Comparison of ENCODE assay signal across 1 cellular context in the genomic region with DNA sequence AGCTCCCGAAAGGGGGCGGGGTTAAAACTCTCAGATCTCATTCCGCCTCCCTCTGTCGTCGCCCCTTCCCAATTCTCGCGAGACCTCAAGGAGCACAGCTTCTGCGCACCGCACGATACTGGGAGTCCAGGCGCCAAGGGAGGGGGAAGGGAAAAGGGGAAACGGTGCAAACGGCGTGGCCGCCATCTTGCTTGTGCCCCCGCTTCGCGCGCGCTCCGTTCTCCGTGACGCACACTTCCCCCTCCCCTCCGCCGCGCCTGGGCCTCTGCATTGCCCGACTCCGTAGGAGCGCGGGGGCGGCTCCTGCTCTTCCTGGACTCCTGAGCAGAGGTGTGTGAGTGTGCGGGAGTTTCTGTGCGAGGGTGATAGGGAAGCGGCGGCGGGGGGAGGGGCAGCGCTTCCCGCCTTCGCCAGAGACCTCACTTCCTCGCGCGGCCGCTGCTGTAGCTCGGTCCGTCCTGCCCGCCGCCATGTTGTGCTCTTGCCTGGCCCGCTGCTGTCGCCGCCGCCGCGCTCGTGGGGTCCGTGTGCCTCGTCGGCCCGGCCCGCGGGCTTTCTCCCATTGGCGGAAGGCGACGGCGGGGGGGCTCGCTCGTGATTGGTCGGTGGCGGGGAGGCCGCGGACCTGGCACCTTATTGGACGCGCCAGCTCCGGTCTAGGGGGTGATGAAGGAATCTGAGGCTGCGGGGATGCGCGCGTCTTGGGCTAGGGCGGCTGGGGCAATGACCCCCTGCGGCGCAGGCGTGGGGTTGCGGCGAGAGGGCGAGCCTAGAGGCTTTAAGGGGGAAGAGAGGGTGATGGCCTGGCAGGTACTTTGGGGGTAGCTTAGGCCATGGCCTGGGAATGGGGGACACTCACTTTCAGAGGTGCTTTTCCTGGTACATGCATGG.
A peak's percentile ranks its signal among the peaks of the same experiment; 100 is the strongest.
TF ChIP-seq lines count a peak whose summit lies in the region.

A gene (plus strand): TSS at position 167 of the 891 bp plus-strand sequence. CDS start 47,140 bp downstream, outside the sequence.

TF ChIP-seq in K562, 482 proteins besides CTCF, POLR2A, EP300 and RAD21 (continued from another document and continues in another):
- TF ChIP-seq ZBTB1 (CRISPR knock-in tag; IDR thresholded peaks at IDR 0.05; ENCODE audit: borderline replicate concordance, low read depth), result peak; percentile 92; the same call in 1 of the 2 replicates
- TF ChIP-seq NBN (IDR thresholded peaks at IDR 0.05; ENCODE audit: low read depth), result peak; percentile 62
- TF ChIP-seq ZNF408 (CRISPR knock-in tag; IDR thresholded peaks at IDR 0.05; ENCODE audit: low read depth), result no peak
- TF ChIP-seq HSF4 (CRISPR knock-in tag; IDR thresholded peaks at IDR 0.05; ENCODE audit: borderline replicate concordance), result peak; percentile 38; the same call in 1 of the 2 replicates
- TF ChIP-seq, protein P1, sequence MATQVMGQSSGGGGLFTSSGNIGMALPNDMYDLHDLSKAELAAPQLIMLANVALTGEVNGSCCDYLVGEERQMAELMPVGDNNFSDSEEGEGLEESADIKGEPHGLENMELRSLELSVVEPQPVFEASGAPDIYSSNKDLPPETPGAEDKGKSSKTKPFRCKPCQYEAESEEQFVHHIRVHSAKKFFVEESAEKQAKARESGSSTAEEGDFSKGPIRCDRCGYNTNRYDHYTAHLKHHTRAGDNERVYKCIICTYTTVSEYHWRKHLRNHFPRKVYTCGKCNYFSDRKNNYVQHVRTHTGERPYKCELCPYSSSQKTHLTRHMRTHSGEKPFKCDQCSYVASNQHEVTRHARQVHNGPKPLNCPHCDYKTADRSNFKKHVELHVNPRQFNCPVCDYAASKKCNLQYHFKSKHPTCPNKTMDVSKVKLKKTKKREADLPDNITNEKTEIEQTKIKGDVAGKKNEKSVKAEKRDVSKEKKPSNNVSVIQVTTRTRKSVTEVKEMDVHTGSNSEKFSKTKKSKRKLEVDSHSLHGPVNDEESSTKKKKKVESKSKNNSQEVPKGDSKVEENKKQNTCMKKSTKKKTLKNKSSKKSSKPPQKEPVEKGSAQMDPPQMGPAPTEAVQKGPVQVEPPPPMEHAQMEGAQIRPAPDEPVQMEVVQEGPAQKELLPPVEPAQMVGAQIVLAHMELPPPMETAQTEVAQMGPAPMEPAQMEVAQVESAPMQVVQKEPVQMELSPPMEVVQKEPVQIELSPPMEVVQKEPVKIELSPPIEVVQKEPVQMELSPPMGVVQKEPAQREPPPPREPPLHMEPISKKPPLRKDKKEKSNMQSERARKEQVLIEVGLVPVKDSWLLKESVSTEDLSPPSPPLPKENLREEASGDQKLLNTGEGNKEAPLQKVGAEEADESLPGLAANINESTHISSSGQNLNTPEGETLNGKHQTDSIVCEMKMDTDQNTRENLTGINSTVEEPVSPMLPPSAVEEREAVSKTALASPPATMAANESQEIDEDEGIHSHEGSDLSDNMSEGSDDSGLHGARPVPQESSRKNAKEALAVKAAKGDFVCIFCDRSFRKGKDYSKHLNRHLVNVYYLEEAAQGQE (CRISPR knock-in tag; IDR thresholded peaks at IDR 0.05; ENCODE audit: low read depth), result peak; percentile 69
- TF ChIP-seq MTF1 (CRISPR knock-in tag; IDR thresholded peaks at IDR 0.05; ENCODE audit: borderline replicate concordance), result peak; percentile 66; the same call in 1 of the 2 replicates
- peak; percentile 55; the same call in 1 of the 2 replicates for TF ChIP-seq ZNF583 (CRISPR knock-in tag; IDR thresholded peaks at IDR 0.05)
- peak; percentile 95 for TF ChIP-seq FOXP1 (CRISPR knock-in tag; IDR thresholded peaks at IDR 0.05)
- peak; percentile 76 for TF ChIP-seq FOSL1 (tag; conservative IDR thresholded peaks at IDR 0.05)
- TF ChIP-seq ZKSCAN1 (IDR thresholded peaks at IDR 0.05; ENCODE audit: low read depth, low read length), result peak; percentile 51; the same call in 1 of the 2 replicates
- TF ChIP-seq TOE1 (IDR thresholded peaks at IDR 0.05; ENCODE audit: borderline replicate concordance), result peak; percentile 77; the same call in 1 of the 2 replicates
- TF ChIP-seq TOE1 (CRISPR knock-in tag; IDR thresholded peaks at IDR 0.05; ENCODE audit: borderline replicate concordance, low read depth), result no peak; the same call in 1 of the 2 replicates
- TF ChIP-seq CBX1 (IDR thresholded peaks at IDR 0.05; ENCODE audit: low read depth), result peak; percentile 97
- TF ChIP-seq ZBTB8A (IDR thresholded peaks at IDR 0.05; ENCODE audit: partially characterized antibody), result no peak
- TF ChIP-seq STAT5B (CRISPR knock-in tag; IDR thresholded peaks at IDR 0.05), result no peak
- TF ChIP-seq MYC (IDR thresholded peaks at IDR 0.05; ENCODE audit: low read depth, low read length), result peak; percentile 95
- TF ChIP-seq MYC (CRISPR knock-in tag; IDR thresholded peaks at IDR 0.05; ENCODE audit: borderline replicate concordance, low read depth), result peak; percentile 92; the same call in 1 of the 2 replicates
- TF ChIP-seq CSDE1 (IDR thresholded peaks at IDR 0.05), result no peak; a peak in 1 of 4 replicates
- TF ChIP-seq, protein P2, sequence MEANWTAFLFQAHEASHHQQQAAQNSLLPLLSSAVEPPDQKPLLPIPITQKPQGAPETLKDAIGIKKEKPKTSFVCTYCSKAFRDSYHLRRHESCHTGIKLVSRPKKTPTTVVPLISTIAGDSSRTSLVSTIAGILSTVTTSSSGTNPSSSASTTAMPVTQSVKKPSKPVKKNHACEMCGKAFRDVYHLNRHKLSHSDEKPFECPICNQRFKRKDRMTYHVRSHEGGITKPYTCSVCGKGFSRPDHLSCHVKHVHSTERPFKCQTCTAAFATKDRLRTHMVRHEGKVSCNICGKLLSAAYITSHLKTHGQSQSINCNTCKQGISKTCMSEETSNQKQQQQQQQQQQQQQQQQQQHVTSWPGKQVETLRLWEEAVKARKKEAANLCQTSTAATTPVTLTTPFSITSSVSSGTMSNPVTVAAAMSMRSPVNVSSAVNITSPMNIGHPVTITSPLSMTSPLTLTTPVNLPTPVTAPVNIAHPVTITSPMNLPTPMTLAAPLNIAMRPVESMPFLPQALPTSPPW (CRISPR knock-in tag; IDR thresholded peaks at IDR 0.05), result peak; percentile 100
- TF ChIP-seq EZH2 (IDR thresholded peaks at IDR 0.05; ENCODE audit: borderline replicate concordance, low read depth, low read length), result no peak
- peak; percentile 94 for TF ChIP-seq TARDBP (IDR thresholded peaks at IDR 0.05)
- peak; percentile 5 for TF ChIP-seq ZFP36 (IDR thresholded peaks at IDR 0.05; ENCODE audit: low read depth, low read length, partially characterized antibody)
- TF ChIP-seq ZNF551 (CRISPR knock-in tag; IDR thresholded peaks at IDR 0.05), result no peak
- TF ChIP-seq ZC3H4 (CRISPR knock-in tag; IDR thresholded peaks at IDR 0.05; ENCODE audit: borderline replicate concordance), result peak; percentile 95; the same call in 1 of the 2 replicates
- TF ChIP-seq ZNF696 (CRISPR knock-in tag; conservative IDR thresholded peaks at IDR 0.05), result no peak
- TF ChIP-seq NCOA4 (IDR thresholded peaks at IDR 0.05; ENCODE audit: partially characterized antibody), result no peak
- TF ChIP-seq RNF2 (IDR thresholded peaks at IDR 0.05), result peak; percentile 96
- no peak for TF ChIP-seq TCFL5 (CRISPR knock-in tag; conservative IDR thresholded peaks at IDR 0.05)
- TF ChIP-seq POLR2H (tag; IDR thresholded peaks at IDR 0.05; ENCODE audit: low read depth), result peak; percentile 94
- 0 out of 2 replicates have a peak, but pooled peaks have one; percentile 13 for TF ChIP-seq ZNF239 (CRISPR knock-in tag; IDR thresholded peaks at IDR 0.05)
- TF ChIP-seq SP1 (CRISPR knock-in tag; IDR thresholded peaks at IDR 0.05), result peak; percentile 91
- no peak for TF ChIP-seq HMGN3 (IDR thresholded peaks at IDR 0.05; ENCODE audit: borderline replicate concordance, extremely low read depth, insufficient read length, low read depth, low read length)
- no peak for TF ChIP-seq ZNF134 (CRISPR knock-in tag; conservative IDR thresholded peaks at IDR 0.05)
- peak; percentile 93 for TF ChIP-seq TAF1 (IDR thresholded peaks at IDR 0.05; ENCODE audit: control insufficient read depth, extremely low read depth, insufficient read depth, low read length, severe bottlenecking)
- TF ChIP-seq RFX7 (CRISPR knock-in tag; IDR thresholded peaks at IDR 0.05), result 0 out of 2 replicates have a peak, but pooled peaks have one; percentile 51
- 0 out of 2 replicates have a peak, but pooled peaks have one; percentile 80 for TF ChIP-seq HDAC2 (IDR thresholded peaks at IDR 0.05)
- peak; percentile 86 for TF ChIP-seq MBD2 (IDR thresholded peaks at IDR 0.05; ENCODE audit: borderline replicate concordance, low read depth)
- TF ChIP-seq CTBP1 (IDR thresholded peaks at IDR 0.05; ENCODE audit: borderline replicate concordance), result peak; percentile 94
- no peak for TF ChIP-seq TEAD4 (IDR thresholded peaks at IDR 0.05; ENCODE audit: low read length)
- TF ChIP-seq TEAD4 (CRISPR knock-in tag; IDR thresholded peaks at IDR 0.05; ENCODE audit: borderline replicate concordance), result 0 out of 2 replicates have a peak, but pooled peaks have one; percentile 32
- TF ChIP-seq NRF1 (conservative IDR thresholded peaks at IDR 0.05 in 1 of 2, IDR thresholded peaks at IDR 0.05 in 1 of 2), result peak; percentile 88 to 91
- TF ChIP-seq POLR2AphosphoS5 (IDR thresholded peaks at IDR 0.05; ENCODE audit: control insufficient read depth, insufficient read depth, low read depth, low read length), result peak; percentile 80
- TF ChIP-seq, protein P3, sequence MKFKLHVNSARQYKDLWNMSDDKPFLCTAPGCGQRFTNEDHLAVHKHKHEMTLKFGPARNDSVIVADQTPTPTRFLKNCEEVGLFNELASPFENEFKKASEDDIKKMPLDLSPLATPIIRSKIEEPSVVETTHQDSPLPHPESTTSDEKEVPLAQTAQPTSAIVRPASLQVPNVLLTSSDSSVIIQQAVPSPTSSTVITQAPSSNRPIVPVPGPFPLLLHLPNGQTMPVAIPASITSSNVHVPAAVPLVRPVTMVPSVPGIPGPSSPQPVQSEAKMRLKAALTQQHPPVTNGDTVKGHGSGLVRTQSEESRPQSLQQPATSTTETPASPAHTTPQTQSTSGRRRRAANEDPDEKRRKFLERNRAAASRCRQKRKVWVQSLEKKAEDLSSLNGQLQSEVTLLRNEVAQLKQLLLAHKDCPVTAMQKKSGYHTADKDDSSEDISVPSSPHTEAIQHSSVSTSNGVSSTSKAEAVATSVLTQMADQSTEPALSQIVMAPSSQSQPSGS (CRISPR knock-in tag; IDR thresholded peaks at IDR 0.05), result no peak; the same call in 1 of the 2 replicates
- peak; percentile 59 for TF ChIP-seq FOS (IDR thresholded peaks at IDR 0.05; ENCODE audit: extremely low read depth, insufficient read length)
- TF ChIP-seq SMARCA4 (IDR thresholded peaks at IDR 0.05), result no peak; the same call in 1 of the 2 replicates
- TF ChIP-seq U2AF1 (optimal IDR thresholded peaks at IDR 0.05; ENCODE audit: low read depth, low read length), result peak; percentile 97
- peak; percentile 78 for TF ChIP-seq ARID1B (IDR thresholded peaks at IDR 0.05)
- peak; percentile 94 for TF ChIP-seq MTA3 (IDR thresholded peaks at IDR 0.05; ENCODE audit: borderline replicate concordance)
- TF ChIP-seq, protein P4, sequence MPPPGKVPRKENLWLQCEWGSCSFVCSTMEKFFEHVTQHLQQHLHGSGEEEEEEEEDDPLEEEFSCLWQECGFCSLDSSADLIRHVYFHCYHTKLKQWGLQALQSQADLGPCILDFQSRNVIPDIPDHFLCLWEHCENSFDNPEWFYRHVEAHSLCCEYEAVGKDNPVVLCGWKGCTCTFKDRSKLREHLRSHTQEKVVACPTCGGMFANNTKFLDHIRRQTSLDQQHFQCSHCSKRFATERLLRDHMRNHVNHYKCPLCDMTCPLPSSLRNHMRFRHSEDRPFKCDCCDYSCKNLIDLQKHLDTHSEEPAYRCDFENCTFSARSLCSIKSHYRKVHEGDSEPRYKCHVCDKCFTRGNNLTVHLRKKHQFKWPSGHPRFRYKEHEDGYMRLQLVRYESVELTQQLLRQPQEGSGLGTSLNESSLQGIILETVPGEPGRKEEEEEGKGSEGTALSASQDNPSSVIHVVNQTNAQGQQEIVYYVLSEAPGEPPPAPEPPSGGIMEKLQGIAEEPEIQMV (tag; conservative IDR thresholded peaks at IDR 0.05; ENCODE audit: low read depth), result no peak
- TF ChIP-seq GATAD2A (IDR thresholded peaks at IDR 0.05), result peak; percentile 77; the same call in 1 of the 2 replicates
- TF ChIP-seq PHF8 (IDR thresholded peaks at IDR 0.05; ENCODE audit: borderline replicate concordance, low read length), result peak; percentile 99
- TF ChIP-seq, protein P5, sequence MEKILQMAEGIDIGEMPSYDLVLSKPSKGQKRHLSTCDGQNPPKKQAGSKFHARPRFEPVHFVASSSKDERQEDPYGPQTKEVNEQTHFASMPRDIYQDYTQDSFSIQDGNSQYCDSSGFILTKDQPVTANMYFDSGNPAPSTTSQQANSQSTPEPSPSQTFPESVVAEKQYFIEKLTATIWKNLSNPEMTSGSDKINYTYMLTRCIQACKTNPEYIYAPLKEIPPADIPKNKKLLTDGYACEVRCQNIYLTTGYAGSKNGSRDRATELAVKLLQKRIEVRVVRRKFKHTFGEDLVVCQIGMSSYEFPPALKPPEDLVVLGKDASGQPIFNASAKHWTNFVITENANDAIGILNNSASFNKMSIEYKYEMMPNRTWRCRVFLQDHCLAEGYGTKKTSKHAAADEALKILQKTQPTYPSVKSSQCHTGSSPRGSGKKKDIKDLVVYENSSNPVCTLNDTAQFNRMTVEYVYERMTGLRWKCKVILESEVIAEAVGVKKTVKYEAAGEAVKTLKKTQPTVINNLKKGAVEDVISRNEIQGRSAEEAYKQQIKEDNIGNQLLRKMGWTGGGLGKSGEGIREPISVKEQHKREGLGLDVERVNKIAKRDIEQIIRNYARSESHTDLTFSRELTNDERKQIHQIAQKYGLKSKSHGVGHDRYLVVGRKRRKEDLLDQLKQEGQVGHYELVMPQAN (IDR thresholded peaks at IDR 0.05; ENCODE audit: borderline replicate concordance), result peak; percentile 7; the same call in 1 of the 2 replicates
- no peak for TF ChIP-seq SREBF1 (IDR thresholded peaks at IDR 0.05; ENCODE audit: borderline replicate concordance, low read depth, low read length)
- peak in 1 of 2 experiments; percentile 76; a peak in 2 of 4 replicates for TF ChIP-seq FOXA3 (CRISPR knock-in tag; conservative IDR thresholded peaks at IDR 0.05 in 1 of 2, IDR thresholded peaks at IDR 0.05 in 1 of 2)
- TF ChIP-seq NFIC (IDR thresholded peaks at IDR 0.05), result peak; percentile 50; the same call in 1 of the 2 replicates
- peak; percentile 69; the same call in 1 of the 2 replicates for TF ChIP-seq GABPB2 (CRISPR knock-in tag; conservative IDR thresholded peaks at IDR 0.05)
- peak; percentile 52; the same call in 1 of the 2 replicates for TF ChIP-seq SAFB (IDR thresholded peaks at IDR 0.05; ENCODE audit: borderline replicate concordance, low read depth, low read length)
- TF ChIP-seq SIN3B (IDR thresholded peaks at IDR 0.05; ENCODE audit: low read depth), result peak; percentile 62; the same call in 1 of the 2 replicates
- TF ChIP-seq HNRNPLL (IDR thresholded peaks at IDR 0.05; ENCODE audit: low read depth, low read length, poor library complexity, severe bottlenecking), result peak; percentile 75
- peak; percentile 93 for TF ChIP-seq ZNF830 (CRISPR knock-in tag; IDR thresholded peaks at IDR 0.05)
- peak; percentile 59; the same call in 1 of the 2 replicates for TF ChIP-seq ZEB2 (IDR thresholded peaks at IDR 0.05)
- TF ChIP-seq ZNF197 (CRISPR knock-in tag; IDR thresholded peaks at IDR 0.05; ENCODE audit: low read depth), result 0 out of 2 replicates have a peak, but pooled peaks have one; percentile 21
- TF ChIP-seq, protein P6, sequence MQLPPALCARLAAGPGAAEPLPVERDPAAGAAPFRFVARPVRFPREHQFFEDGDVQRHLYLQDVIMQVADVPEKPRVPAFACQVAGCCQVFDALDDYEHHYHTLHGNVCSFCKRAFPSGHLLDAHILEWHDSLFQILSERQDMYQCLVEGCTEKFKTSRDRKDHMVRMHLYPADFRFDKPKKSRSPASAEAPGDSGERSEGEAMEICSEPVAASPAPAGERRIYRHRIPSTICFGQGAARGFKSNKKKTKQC (CRISPR knock-in tag; IDR thresholded peaks at IDR 0.05), result peak; percentile 98
- no peak for TF ChIP-seq ZNF140 (CRISPR knock-in tag; IDR thresholded peaks at IDR 0.05)
- TF ChIP-seq ZFX (CRISPR knock-in tag; IDR thresholded peaks at IDR 0.05), result peak; percentile 97
